ENCODE assay signal across 1 cellular context in genomic region chrX:107629533-107629909, GRCh38.
TF ChIP-seq lines count a peak whose summit lies in the region.

No MANE protein-coding gene starts in this region.

TF ChIP-seq in K562, 482 proteins besides CTCF, POLR2A, EP300 and RAD21 (continued from another document):
- TF ChIP-seq, protein P1, sequence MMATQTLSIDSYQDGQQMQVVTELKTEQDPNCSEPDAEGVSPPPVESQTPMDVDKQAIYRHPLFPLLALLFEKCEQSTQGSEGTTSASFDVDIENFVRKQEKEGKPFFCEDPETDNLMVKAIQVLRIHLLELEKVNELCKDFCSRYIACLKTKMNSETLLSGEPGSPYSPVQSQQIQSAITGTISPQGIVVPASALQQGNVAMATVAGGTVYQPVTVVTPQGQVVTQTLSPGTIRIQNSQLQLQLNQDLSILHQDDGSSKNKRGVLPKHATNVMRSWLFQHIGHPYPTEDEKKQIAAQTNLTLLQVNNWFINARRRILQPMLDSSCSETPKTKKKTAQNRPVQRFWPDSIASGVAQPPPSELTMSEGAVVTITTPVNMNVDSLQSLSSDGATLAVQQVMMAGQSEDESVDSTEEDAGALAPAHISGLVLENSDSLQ (IDR thresholded peaks at IDR 0.05) = no peak
- TF ChIP-seq CTCFL (IDR thresholded peaks at IDR 0.05; ENCODE audit: borderline replicate concordance, insufficient read depth, low read depth, low read length, poor library complexity, severe bottlenecking) = peak; percentile 25
- peak; percentile 72 for TF ChIP-seq HMBOX1 (IDR thresholded peaks at IDR 0.05)
